ENCODE assay signal across 10 cellular contexts in the genomic region with DNA sequence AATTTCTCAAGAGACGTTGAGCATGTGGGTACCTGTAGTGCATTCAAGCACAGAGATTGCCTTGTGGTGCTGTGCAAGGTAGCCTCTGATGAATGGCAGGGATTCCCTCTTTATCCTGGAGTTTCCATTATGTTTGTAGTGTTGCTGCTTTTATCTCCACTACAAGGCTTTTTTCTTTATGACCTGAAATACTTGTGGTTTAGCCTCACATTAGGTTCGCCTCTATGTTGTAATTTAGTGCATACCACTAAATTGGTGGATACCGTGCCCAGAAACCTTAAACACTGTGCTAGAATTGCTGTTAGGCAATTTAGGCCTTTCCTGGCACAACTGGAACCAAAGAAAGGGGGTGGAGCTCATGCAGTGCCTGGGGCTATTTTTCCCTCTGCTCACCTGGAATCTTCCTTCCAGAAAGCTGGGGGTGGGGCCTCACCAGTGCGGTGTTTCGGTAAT.
A peak's percentile ranks its signal among the peaks of the same experiment; 100 is the strongest.
DNase-seq lines count a peak whose midpoint lies in the region; FAIRE-seq and TF ChIP-seq lines count a peak whose summit lies in the region.
"Had no signal": no experiment of that assay in that cellular context is flagged by ENCODE, and none has a peak within 500 bp of the region (broad histone marks: within the 10 kb centered on the region; RNA-seq: fewer than 3 reads in every experiment).

No MANE protein-coding gene starts in this region.

- H3K27ac ChIP-seq in keratinocyte (ENCODE audit: control insufficient read depth, insufficient read depth, low read length) = peak overlapping the region; percentile 81
- H3K27ac ChIP-seq: ascending aorta had no signal

- H3K36me3 Mint-ChIP-seq in activated T-helper 1 cell treated with anti-CD3 and anti-CD28 coated beads, Interleukin-12 subunit alpha, Interleukin-12 subunit beta, Interleukin-2, Interleukin-4 antibody, amounts not matched to agents 30 ng/mL and 10 ng/mL and 1 ng/mL, durations not matched to agents 14 hours and 24 hours and 36 hours (ENCODE audit: low read depth) = no peaks in the 10 kb centered on the region

- H3K4me3 Mint-ChIP-seq in activated T-helper 1 cell treated with anti-CD3 and anti-CD28 coated beads, Interleukin-12 subunit alpha, Interleukin-12 subunit beta, Interleukin-2, Interleukin-4 antibody, amounts not matched to agents 30 ng/mL and 10 ng/mL and 1 ng/mL, durations not matched to agents 14 hours and 24 hours and 36 hours = no peak overlapping the region

- peaks cover 54% of the 10 kb centered on the region for H3K4me1 ChIP-seq in adipocyte (ENCODE audit: control insufficient read depth, insufficient read depth, low read length)
- H3K4me1 ChIP-seq in keratinocyte (ENCODE audit: control insufficient read depth, extremely low read depth, insufficient read depth, low read length) = peaks cover 27% of the 10 kb centered on the region
- H3K4me1 ChIP-seq: ascending aorta had no signal

- H3K9me3 Mint-ChIP-seq in activated T-helper 1 cell treated with anti-CD3 and anti-CD28 coated beads, Interleukin-12 subunit alpha, Interleukin-12 subunit beta, Interleukin-2, Interleukin-4 antibody, amounts not matched to agents 30 ng/mL and 10 ng/mL and 1 ng/mL, durations not matched to agents 14 hours and 24 hours and 36 hours = no peaks in the 10 kb centered on the region

- no peaks in the 10 kb centered on the region for H3K9me3 ChIP-seq in MG63
- H3K9me3 ChIP-seq in adipocyte (ENCODE audit: control insufficient read depth, low read length) = no peaks in the 10 kb centered on the region
- H3K9me3 ChIP-seq in keratinocyte (ENCODE audit: control insufficient read depth, low read depth, low read length) = no peaks in the 10 kb centered on the region
- H3K9me3 ChIP-seq: ascending aorta had no signal

- dilution Hi-C loops in keratinocyte (cut with MboI; ENCODE audit: extremely low pct_ligation_motif_present, low sequenced_read_pairs) = no loop called here

- DNase-seq in AG20443 (ENCODE audit: low spot score) (peak; percentile 63), MG63 (peak; percentile 42), adipocyte (ENCODE audit: low read depth) (peak; percentile 92), keratinocyte (ENCODE audit: low read depth, low spot score) (peak; percentile 92), NCI-H510A (lab: John Stamatoyannopoulos, UW) (no peak), NCI-H524 treated with DMSO at 0.1 percent for 48 hours (lab: John Stamatoyannopoulos, UW) (no peak), posterior cingulate gyrus (no peak)
- DNase-seq in activated T-helper 1 cell treated with anti-CD3 and anti-CD28 coated beads, Interleukin-12 subunit alpha, Interleukin-12 subunit beta, Interleukin-2, Interleukin-4 antibody, amounts not matched to agents 30 ng/mL and 10 ng/mL and 1 ng/mL, durations not matched to agents 14 hours and 24 hours and 36 hours (ENCODE audit: low spot score) = no peak
- DNase-seq: Kasumi-1 had no signal

- H3K4me2 ChIP-seq in keratinocyte (ENCODE audit: control insufficient read depth, extremely low read depth, insufficient read depth, low read depth, low read length) = peak overlapping the region; percentile 56

- peak; percentile 96 for FAIRE-seq in keratinocyte (lab: Jason Lieb, UNC)

- no peaks in the 10 kb centered on the region for H4K20me1 ChIP-seq in keratinocyte (ENCODE audit: control insufficient read depth, extremely low read depth, insufficient read depth, low read length)

- H3K9ac ChIP-seq in adipocyte (ENCODE audit: low read length) (no peak overlapping the region), keratinocyte (ENCODE audit: control insufficient read depth, extremely low read depth, insufficient read depth, low read length) (peak overlapping the region; percentile 31)

- H3K79me2 ChIP-seq in keratinocyte (ENCODE audit: control insufficient read depth, insufficient read depth, low read length) = no peaks in the 10 kb centered on the region

- no peak overlapping the region for H2AFZ ChIP-seq in keratinocyte (ENCODE audit: control insufficient read depth, low read length)

- H3K4me1 Mint-ChIP-seq in activated T-helper 1 cell treated with anti-CD3 and anti-CD28 coated beads, Interleukin-12 subunit alpha, Interleukin-12 subunit beta, Interleukin-2, Interleukin-4 antibody, amounts not matched to agents 30 ng/mL and 10 ng/mL and 1 ng/mL, durations not matched to agents 14 hours and 24 hours and 36 hours (ENCODE audit: low read depth) = no peaks in the 10 kb centered on the region

- no peak for TF ChIP-seq CTCF in keratinocyte (optimal IDR thresholded peaks at IDR 0.05 in 1 of 3, IDR thresholded peaks at IDR 0.05 in 1 of 3, conservative IDR thresholded peaks at IDR 0.05 in 1 of 3; ENCODE audit: extremely low read depth in 1 of 3, insufficient read depth in 2 of 3, low read length in 3 of 3)

- H3K4me3 ChIP-seq in MG63 (no peak overlapping the region), adipocyte (ENCODE audit: low read length) (no peak overlapping the region), keratinocyte (ENCODE audit: control insufficient read depth in 2 of 3, extremely low read depth in 1 of 3, insufficient read depth in 2 of 3, low read depth in 1 of 3, low read length in 3 of 3) (no peak overlapping the region)
- H3K4me3 ChIP-seq: ascending aorta had no signal

- H3K27ac Mint-ChIP-seq in activated T-helper 1 cell treated with anti-CD3 and anti-CD28 coated beads, Interleukin-12 subunit alpha, Interleukin-12 subunit beta, Interleukin-2, Interleukin-4 antibody, amounts not matched to agents 30 ng/mL and 10 ng/mL and 1 ng/mL, durations not matched to agents 14 hours and 24 hours and 36 hours = no peak overlapping the region

- intact Hi-C loops in activated T-helper 1 cell treated with anti-CD3 and anti-CD28 coated beads, Interleukin-12 subunit alpha, Interleukin-12 subunit beta, Interleukin-2, Interleukin-4 antibody, amounts not matched to agents 30 ng/mL and 10 ng/mL and 1 ng/mL, durations not matched to agents 14 hours and 24 hours and 36 hours (cut with micrococcal nuclease) = no loop called here
- intact Hi-C loops in posterior cingulate gyrus (cut with DNase I) = no loop called here

- H3K36me3 ChIP-seq in MG63 (no peaks in the 10 kb centered on the region; the same call in 1 of the 2 replicates), adipocyte (ENCODE audit: control insufficient read depth, insufficient read depth, low read length, severe bottlenecking) (no peaks in the 10 kb centered on the region), keratinocyte (ENCODE audit: control insufficient read depth in 2 of 2, extremely low read depth in 1 of 2, insufficient read depth in 2 of 2, low read length in 2 of 2) (no peaks in the 10 kb centered on the region)
- H3K36me3 ChIP-seq: ascending aorta had no signal

- H3K27me3 ChIP-seq in MG63 (no peaks in the 10 kb centered on the region), adipocyte (replicated peaks; ENCODE audit: control insufficient read depth, insufficient read depth, low read length) (no peaks in the 10 kb centered on the region), keratinocyte (ENCODE audit: control insufficient read depth, extremely low read depth, insufficient read depth, low read length) (no peaks in the 10 kb centered on the region)
- H3K27me3 ChIP-seq: ascending aorta had no signal

- no peaks in the 10 kb centered on the region for H3K27me3 Mint-ChIP-seq in activated T-helper 1 cell treated with anti-CD3 and anti-CD28 coated beads, Interleukin-12 subunit alpha, Interleukin-12 subunit beta, Interleukin-2, Interleukin-4 antibody, amounts not matched to agents 30 ng/mL and 10 ng/mL and 1 ng/mL, durations not matched to agents 14 hours and 24 hours and 36 hours (ENCODE audit: insufficient read depth)

- no peaks in the 10 kb centered on the region for H3K9me1 ChIP-seq in keratinocyte (ENCODE audit: control insufficient read depth, extremely low read depth, insufficient read depth, low read length)

Comparison
In these comparisons a context has a peak if more than half of its experiments do, and no peak if none do; other contexts are left out.
1. DNase-seq: peak in AG20443 (single experiment), MG63 (single experiment), adipocyte (single experiment) and keratinocyte (single experiment); none in NCI-H510A (single experiment), activated T-helper 1 cell treated with anti-CD3 and anti-CD28 coated beads, Interleukin-12 subunit alpha, Interleukin-12 subunit beta, Interleukin-2, Interleukin-4 antibody, amounts not matched to agents 30 ng/mL and 10 ng/mL and 1 ng/mL, durations not matched to agents 14 hours and 24 hours and 36 hours (single experiment), NCI-H524 treated with DMSO at 0.1 percent for 48 hours (single experiment) and posterior cingulate gyrus (0 of 10).